In genomic region chr14:39430762-39431415, GRCh38 we compare ENCODE assay signal across 8 cellular contexts.
A peak's percentile ranks its signal among the peaks of the same experiment; 100 is the strongest.
DNase-seq lines count a peak whose midpoint lies in the region; ATAC-seq lines count a peak whose summit lies in the region.

No MANE protein-coding gene starts in this region.

- H3K9me3 ChIP-seq in stomach smooth muscle (ENCODE audit: control insufficient read depth in 2 of 2, low read length in 2 of 2) = no peaks in the 10 kb centered on the region

- peaks cover 23% of the 10 kb centered on the region for H3K4me1 ChIP-seq in stomach smooth muscle (ENCODE audit: control insufficient read depth, insufficient read depth, low read length)

- no peaks in the 10 kb centered on the region for H3K27me3 Mint-ChIP-seq in activated T-cell treated with anti-CD3 and anti-CD28 coated beads, Interleukin-2, amount 50 U/mL, for 24 hours
- H3K27me3 Mint-ChIP-seq in activated naive CD8-positive, alpha-beta T cell treated with anti-CD3 and anti-CD28 coated beads, Interleukin-2, amount 50 U/mL, for 24 hours = no peaks in the 10 kb centered on the region

- H3K9me3 Mint-ChIP-seq in activated T-cell treated with anti-CD3 and anti-CD28 coated beads, Interleukin-2, amount 50 U/mL, for 24 hours = no peaks in the 10 kb centered on the region
- no peaks in the 10 kb centered on the region for H3K9me3 Mint-ChIP-seq in activated naive CD8-positive, alpha-beta T cell treated with anti-CD3 and anti-CD28 coated beads, Interleukin-2, amount 50 U/mL, for 24 hours

- no peak for DNase-seq in activated T-cell treated with anti-CD3 and anti-CD28 coated beads, Interleukin-2, amount 50 U/mL, for 24 hours
- DNase-seq in activated T-cell treated with anti-CD3 and anti-CD28 coated beads, Interleukin-2, amount 50 U/mL, for 48 hours = no peak
- DNase-seq in KBM-7 = peak; percentile 56
- no peak for DNase-seq in activated naive CD8-positive, alpha-beta T cell treated with anti-CD3 and anti-CD28 coated beads, Interleukin-2, amount 50 U/mL, for 24 hours
- DNase-seq in islet precursor cell = peak; percentile 53
- no peak for DNase-seq in NCI-H2171 treated with DMSO at 0.1 percent for 48 hours (lab: John Stamatoyannopoulos, UW)
- no peak for DNase-seq in NCI-H2081 treated with DMSO at 0.1 percent for 48 hours (lab: John Stamatoyannopoulos, UW)

- ATAC-seq in activated naive CD8-positive, alpha-beta T cell treated with anti-CD3 and anti-CD28 coated beads, Interleukin-2, amount 50 U/mL, for 24 hours = peak; percentile 1

- H3K9ac ChIP-seq in stomach smooth muscle (ENCODE audit: low read length in 2 of 2) = peak overlapping the region; percentile 82 to 92

- peaks cover 56% of the 10 kb centered on the region for H3K4me1 Mint-ChIP-seq in activated T-cell treated with anti-CD3 and anti-CD28 coated beads, Interleukin-2, amount 50 U/mL, for 24 hours (ENCODE audit: low read depth)
- H3K4me1 Mint-ChIP-seq in activated naive CD8-positive, alpha-beta T cell treated with anti-CD3 and anti-CD28 coated beads, Interleukin-2, amount 50 U/mL, for 24 hours = peaks cover 57% of the 10 kb centered on the region

- H3K36me3 Mint-ChIP-seq in activated T-cell treated with anti-CD3 and anti-CD28 coated beads, Interleukin-2, amount 50 U/mL, for 24 hours (ENCODE audit: low read depth) = peaks cover 15% of the 10 kb centered on the region
- H3K36me3 Mint-ChIP-seq in activated naive CD8-positive, alpha-beta T cell treated with anti-CD3 and anti-CD28 coated beads, Interleukin-2, amount 50 U/mL, for 24 hours (ENCODE audit: low read depth) = no peaks in the 10 kb centered on the region

- H3K36me3 ChIP-seq in stomach smooth muscle (ENCODE audit: control insufficient read depth in 2 of 2, insufficient read depth in 2 of 2, low read length in 2 of 2) = no peaks in the 10 kb centered on the region

- H3K4me3 Mint-ChIP-seq in activated T-cell treated with anti-CD3 and anti-CD28 coated beads, Interleukin-2, amount 50 U/mL, for 24 hours = peak overlapping the region; percentile 95
- peak overlapping the region; percentile 91 for H3K4me3 Mint-ChIP-seq in activated naive CD8-positive, alpha-beta T cell treated with anti-CD3 and anti-CD28 coated beads, Interleukin-2, amount 50 U/mL, for 24 hours

- in situ Hi-C loops in KBM-7 (cut with MboI; ENCODE audit: low pct_unique_long_range_greater_than_20kb, low sequenced_read_pairs) = no loop called here

- H3K27ac Mint-ChIP-seq in activated T-cell treated with anti-CD3 and anti-CD28 coated beads, Interleukin-2, amount 50 U/mL, for 24 hours = peak overlapping the region; percentile 96
- H3K27ac Mint-ChIP-seq in activated naive CD8-positive, alpha-beta T cell treated with anti-CD3 and anti-CD28 coated beads, Interleukin-2, amount 50 U/mL, for 24 hours = peak overlapping the region; percentile 100

- no peaks in the 10 kb centered on the region for H3K27me3 ChIP-seq in stomach smooth muscle (ENCODE audit: control insufficient read depth in 1 of 2, insufficient read depth in 2 of 2, low read length in 2 of 2)

- H3K27ac ChIP-seq in stomach smooth muscle (ENCODE audit: low read length) = peak overlapping the region; percentile 98

- H3K4me3 ChIP-seq in stomach smooth muscle (ENCODE audit: low read length in 2 of 2) = peak overlapping the region; percentile 89 to 97

Comparison
In these comparisons a context has a peak if more than half of its experiments do, and no peak if none do; other contexts are left out.
1. DNase-seq: peak in KBM-7 (single experiment) and islet precursor cell (single experiment); none in activated T-cell treated with anti-CD3 and anti-CD28 coated beads, Interleukin-2, amount 50 U/mL, for 24 hours (single experiment), activated T-cell treated with anti-CD3 and anti-CD28 coated beads, Interleukin-2, amount 50 U/mL, for 48 hours (0 of 2), activated naive CD8-positive, alpha-beta T cell treated with anti-CD3 and anti-CD28 coated beads, Interleukin-2, amount 50 U/mL, for 24 hours (single experiment), NCI-H2171 treated with DMSO at 0.1 percent for 48 hours (single experiment) and NCI-H2081 treated with DMSO at 0.1 percent for 48 hours (single experiment).